ENCODE assay signal across 9 cellular contexts in the genomic region with DNA sequence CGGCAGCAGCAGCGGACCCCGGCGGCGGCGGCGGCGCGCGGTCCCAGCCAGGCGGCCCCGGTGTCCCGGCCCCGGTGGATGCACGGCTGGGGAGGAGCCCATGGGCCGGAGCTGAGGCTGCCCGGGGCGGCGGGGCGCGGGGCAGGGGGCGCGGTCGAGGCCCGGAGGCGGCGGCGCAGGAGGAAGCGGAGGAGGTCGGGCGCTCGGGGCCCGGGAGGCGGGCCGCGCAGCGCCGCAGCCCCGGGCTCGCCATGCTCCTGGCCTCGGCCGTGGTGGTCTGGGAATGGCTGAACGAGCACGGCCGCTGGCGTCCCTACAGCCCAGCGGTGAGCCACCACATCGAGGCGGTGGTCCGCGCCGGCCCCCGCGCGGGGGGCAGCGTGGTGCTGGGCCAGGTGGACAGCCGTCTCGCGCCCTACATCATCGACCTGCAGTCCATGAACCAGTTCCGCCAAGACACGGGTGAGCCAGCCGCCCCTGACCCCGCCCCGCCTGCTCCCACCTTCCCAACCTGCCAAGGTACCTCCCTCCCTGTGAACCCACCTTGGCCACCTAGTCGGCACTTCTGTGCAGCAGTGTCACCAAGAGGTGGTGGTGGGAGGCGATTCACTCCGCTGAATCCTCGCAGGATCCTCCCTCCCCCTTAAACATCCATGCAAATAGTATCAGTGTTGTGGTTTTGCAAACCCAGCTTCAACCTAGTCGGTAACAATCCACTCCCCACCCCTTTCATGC. TPM values are rescaled to one million over a fixed set of nuclear protein-coding genes. Genes with fewer than 3 reads are reported as not detected.
DNase-seq lines count a peak whose midpoint lies in the region; ATAC-seq, FAIRE-seq and TF ChIP-seq lines count a peak whose summit lies in the region.
"Had no signal": no experiment of that assay in that cellular context is flagged by ENCODE, and none has a peak within 500 bp of the region (broad histone marks: within the 10 kb centered on the region; RNA-seq: fewer than 3 reads in every experiment).

No MANE protein-coding gene starts in this region.

- TF ChIP-seq EP300 in gastroesophageal sphincter (IDR thresholded peaks at IDR 0.05): no peak

- peaks cover 14% of the 10 kb centered on the region for H3K27me3 ChIP-seq in gastroesophageal sphincter
- no peaks in the 10 kb centered on the region for H3K27me3 ChIP-seq in pancreas

- TF ChIP-seq CTCF in gastroesophageal sphincter (IDR thresholded peaks at IDR 0.05) (no peak), pancreas (IDR thresholded peaks at IDR 0.05) (no peak)

- intact Hi-C loops in pancreas (cut with DNase I): loop anchor here in 2 of 3 donors (5.0 to 10.0 kb wide), 3 partner anchors 35 to 252 kb away; a partner anchor contains a TSS

- H3K9me3 ChIP-seq in gastroesophageal sphincter (no peaks in the 10 kb centered on the region), pancreas (no peaks in the 10 kb centered on the region)

- peak overlapping the region; percentile 72 for H3K4me3 Mint-ChIP-seq in activated T-cell treated with anti-CD3 and anti-CD28 coated beads, Interleukin-2, amount 50 U/mL, for 24 hours

- H3K27ac ChIP-seq in gastroesophageal sphincter (peak overlapping the region in 3 of 4 donors; percentile 66 to 77 (median 73)), pancreas (peak overlapping the region; percentile 53 to 76 (median 63))

- ATAC-seq in GM21381 (IDR thresholded peaks at IDR 0.05; ENCODE audit: unreplicated experiment) (peak; percentile 32), HG03575 (IDR thresholded peaks at IDR 0.05; ENCODE audit: extremely low read depth, insufficient number of reproducible peaks, low FRiP score, unreplicated experiment) (peak; percentile 28), gastroesophageal sphincter (peak; percentile 13), pancreas (peak; percentile 2 to 43 (median 12))

- H3K4me1 ChIP-seq in gastroesophageal sphincter (peaks cover 0 to 26% (median 11%) of the 10 kb centered on the region in 3 donors), pancreas (no peaks in the 10 kb centered on the region)

- peak; percentile 54 for DNase-seq in activated T-cell treated with anti-CD3 and anti-CD28 coated beads, Interleukin-2, amount 50 U/mL, for 24 hours
- DNase-seq in pancreas (peak; percentile 31 to 81 (median 42)), NCI-H446 treated with DMSO at 0.1 percent for 48 hours (lab: John Stamatoyannopoulos, UW) (no peak), erythroblast (lab: John Stamatoyannopoulos, UW) (no peak)

- no peaks in the 10 kb centered on the region for H3K36me3 Mint-ChIP-seq in activated T-cell treated with anti-CD3 and anti-CD28 coated beads, Interleukin-2, amount 50 U/mL, for 24 hours (ENCODE audit: low read depth)

- H3K27ac Mint-ChIP-seq in activated T-cell treated with anti-CD3 and anti-CD28 coated beads, Interleukin-2, amount 50 U/mL, for 24 hours: no peak overlapping the region

- H3K4me3 ChIP-seq in GM08714 (ENCODE audit: low read length) (peak overlapping the region; percentile 80), gastroesophageal sphincter (peak overlapping the region; percentile 50 to 73), pancreas (peak overlapping the region; percentile 54 to 77 (median 68))

- no peaks in the 10 kb centered on the region for H3K9me3 Mint-ChIP-seq in activated T-cell treated with anti-CD3 and anti-CD28 coated beads, Interleukin-2, amount 50 U/mL, for 24 hours

- FAIRE-seq in pancreas (lab: Jason Lieb, UNC): no peak

- H3K27me3 Mint-ChIP-seq in activated T-cell treated with anti-CD3 and anti-CD28 coated beads, Interleukin-2, amount 50 U/mL, for 24 hours: peaks cover 21% of the 10 kb centered on the region

- H3K36me3 ChIP-seq in gastroesophageal sphincter: no peaks in the 10 kb centered on the region
- no peaks in the 10 kb centered on the region for H3K36me3 ChIP-seq in pancreas

- 0 to 4% methylated on average over 1 to 4 of the region's 70 CpGs for WGBS in gastroesophageal sphincter (ENCODE audit: low coverage in 1 of 2), 2 donors
- WGBS in pancreas, 2 donors: 0 to 1% methylated on average over 33 to 70 of the region's 70 CpGs

- no peak for TF ChIP-seq POLR2A in gastroesophageal sphincter (IDR thresholded peaks at IDR 0.05)
- TF ChIP-seq POLR2A in erythroblast (IDR thresholded peaks at IDR 0.05; ENCODE audit: low read length): no peak

- peaks cover 16% of the 10 kb centered on the region for H3K4me1 Mint-ChIP-seq in activated T-cell treated with anti-CD3 and anti-CD28 coated beads, Interleukin-2, amount 50 U/mL, for 24 hours (ENCODE audit: low read depth)

RNA-seq across cellular contexts. Expression of a gene that starts 0.6 kb away (rescaled TPM):
- total RNA-seq in gastroesophageal sphincter (1 to 10 TPM; 2.0 to 6.8 (median 6.2) TPM), pancreas (10 to 100 TPM in 2 of 6 donors, 1 to 10 TPM in 4; 5.9 to 16.3 (median 8.3) TPM)
- polyA plus RNA-seq in pancreas: 10 to 100 TPM in 1 of 2 donors, 1 to 10 TPM in 1; 9.0 to 12.3 TPM

RNA-seq across cellular contexts. Expression of a gene that starts 29.9 kb away (rescaled TPM):
- total RNA-seq in gastroesophageal sphincter (10 to 100 TPM; 12.8 to 49.2 (median 22.7) TPM), pancreas (10 to 100 TPM in 2 of 6 donors, 1 to 10 TPM in 4; 3.9 to 25.1 (median 8.1) TPM)
- 10 to 100 TPM; 19.7 to 25.1 TPM for polyA plus RNA-seq in pancreas

RNA-seq across cellular contexts. Expression of a gene that starts 40.2 kb away (rescaled TPM):
- total RNA-seq in gastroesophageal sphincter: 10 to 100 TPM in 2 of 4 donors, 1 to 10 TPM in 2; 3.6 to 35.5 (median 11.4) TPM
- 1 to 10 TPM in 5 of 6 donors, under 1 TPM in 1; 0.51 to 7.1 (median 3.4) TPM for total RNA-seq in pancreas
- polyA plus RNA-seq in pancreas: under 1 TPM; 0.68 to 0.92 TPM
- total RNA-seq: activated CD8-positive, alpha-beta memory T cell treated with anti-CD3 and anti-CD28 coated beads for 36 hours had no signal

Comparison
In these comparisons a context has a peak if more than half of its experiments do, and no peak if none do; other contexts are left out.
1. DNase-seq: peak in activated T-cell treated with anti-CD3 and anti-CD28 coated beads, Interleukin-2, amount 50 U/mL, for 24 hours (single experiment) and pancreas (6 of 6); none in NCI-H446 treated with DMSO at 0.1 percent for 48 hours (single experiment) and erythroblast (0 of 2).
2. Peak in every context shown above with its lines, with median percentiles within 50 percentile points of each other: H3K4me3 ChIP-seq and ATAC-seq.